In genomic region chr12:22333751-22334695, GRCh38 we compare ENCODE assay signal across 8 cellular contexts. TPM values are rescaled to one million over a fixed set of nuclear protein-coding genes. Genes with fewer than 3 reads are reported as not detected.
A peak's percentile ranks its signal among the peaks of the same experiment; 100 is the strongest.
DNase-seq lines count a peak whose midpoint lies in the region; ATAC-seq and TF ChIP-seq lines count a peak whose summit lies in the region.

No MANE protein-coding gene starts in this region.

- ATAC-seq in gastroesophageal sphincter (peak; percentile 19), GM21390 (IDR thresholded peaks at IDR 0.05; ENCODE audit: unreplicated experiment) (no peak), HG02623 (IDR thresholded peaks at IDR 0.05; ENCODE audit: unreplicated experiment) (no peak), HG03342 (IDR thresholded peaks at IDR 0.05; ENCODE audit: unreplicated experiment) (no peak)

- TF ChIP-seq CTCF in HL-60 (IDR thresholded peaks at IDR 0.05; ENCODE audit: insufficient read depth, low read length) (no peak), gastroesophageal sphincter (IDR thresholded peaks at IDR 0.05) (no peak), prostate gland (IDR thresholded peaks at IDR 0.05) (no peak)

- 0 to 3% methylated on average over 3 to 17 of the region's 76 CpGs for WGBS in gastroesophageal sphincter (ENCODE audit: low coverage in 1 of 2), 2 donors
- WGBS in prostate gland: 6% methylated on average over 59 of the region's 76 CpGs

- no peak for TF ChIP-seq EP300 in gastroesophageal sphincter (IDR thresholded peaks at IDR 0.05)

- H3K36me3 ChIP-seq in gastroesophageal sphincter (no peaks in the 10 kb centered on the region), prostate gland (no peaks in the 10 kb centered on the region)

- intact Hi-C loops in prostate gland (cut with DNase I): loop anchor here (2.0 to 5.0 kb wide), 3 partner anchors 57 to 109 kb away; no protein-coding TSS in a partner anchor

- H3K27ac ChIP-seq in HL-60 (replicated peaks): no peak overlapping the region
- peak overlapping the region; percentile 37 to 84 (median 82) for H3K27ac ChIP-seq in gastroesophageal sphincter
- peak overlapping the region; percentile 72 to 81 for H3K27ac ChIP-seq in prostate gland

- H3K4me3 ChIP-seq in HL-60 (replicated peaks; ENCODE audit: insufficient read depth, low read length) (peak overlapping the region; percentile 73), gastroesophageal sphincter (peak overlapping the region; percentile 54 to 81), prostate gland (peak overlapping the region; percentile 55 to 64)

- H3K9me3 ChIP-seq in gastroesophageal sphincter (no peaks in the 10 kb centered on the region), prostate gland (no peaks in the 10 kb centered on the region)

- TF ChIP-seq POLR2A in gastroesophageal sphincter (IDR thresholded peaks at IDR 0.05) (no peak), prostate gland (IDR thresholded peaks at IDR 0.05) (no peak)

- H3K4me1 ChIP-seq in gastroesophageal sphincter: peaks cover 0 to 58% (median 4%) of the 10 kb centered on the region in 3 donors
- H3K4me1 ChIP-seq in prostate gland (replicated peaks): no peaks in the 10 kb centered on the region

- DNase-seq in HL-60 (ENCODE audit: low read depth in 1 of 2, low spot score in 1 of 2): no peak
- DNase-seq in activated T-cell treated with anti-CD3 and anti-CD28 coated beads, Interleukin-2, amount 50 U/mL, for 48 hours: peak; percentile 24 to 38
- DNase-seq in prostate gland (ENCODE audit: low spot score): peak; percentile 23
- DNase-seq in central memory CD4-positive, alpha-beta T cell: no peak

- H3K27me3 ChIP-seq in HL-60 (ENCODE audit: insufficient read depth, poor library complexity, severe bottlenecking): peaks cover 26% of the 10 kb centered on the region
- no peaks in the 10 kb centered on the region for H3K27me3 ChIP-seq in gastroesophageal sphincter
- no peaks in the 10 kb centered on the region for H3K27me3 ChIP-seq in prostate gland (replicated peaks; ENCODE audit: insufficient read depth)

RNA-seq across cellular contexts. Expression of gene ST8SIA1, which starts 0.5 kb away (rescaled TPM):
- total RNA-seq in gastroesophageal sphincter (10 to 100 TPM in 3 of 4 donors, 1 to 10 TPM in 1; 9.4 to 19.9 (median 14.3) TPM), prostate gland (10 to 100 TPM; 17.7 to 18.8 TPM)

Comparison
In these comparisons a context has a peak if more than half of its experiments do, and no peak if none do; other contexts are left out.
1. DNase-seq: peak in activated T-cell treated with anti-CD3 and anti-CD28 coated beads, Interleukin-2, amount 50 U/mL, for 48 hours (2 of 2) and prostate gland (single experiment); none in HL-60 (0 of 2) and central memory CD4-positive, alpha-beta T cell (single experiment).
2. Peak in every context shown above with its lines, with median percentiles within 50 percentile points of each other: H3K4me3 ChIP-seq.